11 cellular contexts compared by ENCODE assay signal in genomic region chr4:1794809-1795303, GRCh38. TPM values are rescaled to one million over a fixed set of nuclear protein-coding genes. Genes with fewer than 3 reads are reported as not detected.
DNase-seq lines count a peak whose midpoint lies in the region; ATAC-seq, FAIRE-seq and TF ChIP-seq lines count a peak whose summit lies in the region.
"Had no signal": no experiment of that assay in that cellular context is flagged by ENCODE, and none has a peak within 500 bp of the region (broad histone marks: within the 10 kb centered on the region; RNA-seq: fewer than 3 reads in every experiment).

No MANE protein-coding gene starts in this region.

- dilution Hi-C loops in mammary epithelial cell (cut with HindIII; ENCODE audit: low sequenced_read_pairs): no loop called here

- H3K4me1 ChIP-seq in left ventricle myocardium inferior (peaks cover 29% of the 10 kb centered on the region), mammary epithelial cell (ENCODE audit: insufficient read depth, low read length) (peaks cover 11% of the 10 kb centered on the region), mesodermal cell (ENCODE audit: control insufficient read depth, insufficient read depth, low read length, poor library complexity, severe bottlenecking) (no peaks in the 10 kb centered on the region)

- no TSS peak for BruUV-seq in mammary epithelial cell (replicated peaks; lab: Mats Ljungman, UMichigan)

- no peak overlapping the region for H2AFZ ChIP-seq in mammary epithelial cell (ENCODE audit: low read depth, low read length)

- H3K27ac ChIP-seq in left ventricle myocardium inferior (replicated peaks): no peak overlapping the region
- no peak overlapping the region for H3K27ac ChIP-seq in mammary epithelial cell (ENCODE audit: insufficient read depth, low read depth, low read length)
- no peak overlapping the region for H3K27ac ChIP-seq in mesodermal cell (ENCODE audit: low read depth, low read length, severe bottlenecking)

- H3K27me3 Mint-ChIP-seq in osteocyte (ENCODE audit: unreplicated experiment): no peaks in the 10 kb centered on the region

- ATAC-seq in left ventricle myocardium superior: no peak

- no peak overlapping the region for H3K4me3 Mint-ChIP-seq in osteocyte (ENCODE audit: unreplicated experiment)
- H3K4me3 Mint-ChIP-seq: immature natural killer cell had no signal

- H3K4me2 ChIP-seq in mammary epithelial cell (ENCODE audit: insufficient read depth, low read depth, low read length): peak overlapping the region; percentile 90

- DNase-seq in left ventricle myocardium inferior (no peak), left ventricle myocardium superior (no peak), mammary epithelial cell (no peak), urothelium cell line (ENCODE audit: low spot score) (peak; percentile 21), osteocyte (ENCODE audit: extremely low spot score, unreplicated experiment) (no peak), SHP77 treated with DMSO at 0.1 percent for 48 hours (lab: John Stamatoyannopoulos, UW) (no peak), NCI-H187 (lab: John Stamatoyannopoulos, UW) (no peak)
- DNase-seq: immature natural killer cell; stimulated activated CD4-positive, alpha-beta T cell treated with anti-CD3 and anti-CD28 coated beads, Interleukin-4, amount 100 ng/mL, for 24 hours had no signal

- no peak overlapping the region for H3K9ac ChIP-seq in mammary epithelial cell (ENCODE audit: insufficient read depth, low read length)

- peaks cover 7% of the 10 kb centered on the region for H4K20me1 ChIP-seq in mammary epithelial cell (ENCODE audit: insufficient read depth, low read length)

- TF ChIP-seq CTCF in left ventricle myocardium inferior (IDR thresholded peaks at IDR 0.05; ENCODE audit: borderline replicate concordance) (no peak), mammary epithelial cell (conservative IDR thresholded peaks at IDR 0.05 in 1 of 2, IDR thresholded peaks at IDR 0.05 in 1 of 2; ENCODE audit: extremely low read depth in 1 of 2, insufficient read depth in 1 of 2, low read depth in 1 of 2, low read length in 2 of 2) (no peak), osteocyte (IDR thresholded peaks at IDR 0.05) (no peak)

- H3K27me3 ChIP-seq in left ventricle myocardium inferior (ENCODE audit: low read depth) (peaks cover 65% of the 10 kb centered on the region), mammary epithelial cell (ENCODE audit: insufficient read depth, low read length) (peaks cover 23% of the 10 kb centered on the region)

- H3K36me3 ChIP-seq in left ventricle myocardium inferior: no peaks in the 10 kb centered on the region
- H3K36me3 ChIP-seq in mammary epithelial cell (ENCODE audit: insufficient read depth, low read length): no peaks in the 10 kb centered on the region
- peaks cover 8% of the 10 kb centered on the region for H3K36me3 ChIP-seq in mesodermal cell (ENCODE audit: control insufficient read depth, insufficient read depth, low read length)

- FAIRE-seq in urothelium cell line (lab: Jason Lieb, UNC): no peak
- FAIRE-seq: TTC549 had no signal

- CTCF ChIA-PET in mammary epithelial cell (lab: Charles Lee; ENCODE audit: low non-redundant PET): no interaction called here

- no peaks in the 10 kb centered on the region for H3K36me3 Mint-ChIP-seq in osteocyte (ENCODE audit: unreplicated experiment)
- H3K36me3 Mint-ChIP-seq: immature natural killer cell had no signal

- H3K27ac Mint-ChIP-seq in osteocyte (ENCODE audit: unreplicated experiment): no peak overlapping the region
- H3K27ac Mint-ChIP-seq: immature natural killer cell had no signal

- in situ Hi-C loops in mammary epithelial cell (cut with MboI; ENCODE audit: low sequenced_read_pairs in 2 of 2): no loop called here

- no peaks in the 10 kb centered on the region for H3K79me2 ChIP-seq in mammary epithelial cell (ENCODE audit: insufficient read depth, low read length)

- H3K9me3 ChIP-seq in left ventricle myocardium inferior (replicated peaks) (no peaks in the 10 kb centered on the region), mammary epithelial cell (replicated peaks; ENCODE audit: insufficient read depth, low read length) (no peaks in the 10 kb centered on the region), mesodermal cell (ENCODE audit: control insufficient read depth, low read length) (no peaks in the 10 kb centered on the region)

- no peaks in the 10 kb centered on the region for H3K4me1 Mint-ChIP-seq in osteocyte (ENCODE audit: unreplicated experiment)

- intact Hi-C loops in left ventricle myocardium inferior (cut with micrococcal nuclease) (no loop called here), left ventricle myocardium superior (cut with micrococcal nuclease) (no loop called here), mammary epithelial cell (cut with micrococcal nuclease) (no loop called here)

- 3% methylated on average over 13 of the region's 68 CpGs for WGBS in mammary epithelial cell (ENCODE audit: low coverage, missing lambda C conversion rate)
- WGBS in mesodermal cell (ENCODE audit: insufficient coverage in 2 of 2), 2 experiments: 1 to 2% methylated on average over 56 to 62 of the region's 68 CpGs

- peak overlapping the region; percentile 69 for H3K4me3 ChIP-seq in left ventricle myocardium inferior
- H3K4me3 ChIP-seq in mammary epithelial cell (replicated peaks in 1 of 3; ENCODE audit: insufficient read depth in 1 of 3, low read depth in 2 of 3, low read length in 3 of 3): peak overlapping the region in 2 of 3 experiments; percentile 28 to 52
- peak overlapping the region; percentile 66 for H3K4me3 ChIP-seq in mesodermal cell (ENCODE audit: extremely low read depth, insufficient read depth, low read length, poor library complexity, severe bottlenecking)

- no peaks in the 10 kb centered on the region for H3K9me3 Mint-ChIP-seq in osteocyte (ENCODE audit: unreplicated experiment)

RNA-seq across cellular contexts. Expression of gene FGFR3, which starts 1.8 kb away (rescaled TPM):
- 3.5 TPM for total RNA-seq in left ventricle myocardium inferior
- 1.7 TPM for total RNA-seq in left ventricle myocardium superior
- total RNA-seq in mammary epithelial cell: 1 to 10 TPM in 1 of 2 donors, under 1 TPM in 1; 0.67 to 6.2 TPM
- polyA plus RNA-seq in mammary epithelial cell: 3.8 TPM
- polyA minus RNA-seq in mammary epithelial cell: 2.1 TPM
- polyA plus RNA-seq in mesodermal cell (2013, experiment 1 of 2): 38.3 TPM
- 41.8 TPM for polyA plus RNA-seq in mesodermal cell (2013, experiment 2 of 2)
- total RNA-seq in osteocyte: 6.4 and 6.9 TPM in 2 replicates
- polyA plus RNA-seq: immature natural killer cell had no signal
